ENCODE assay signal across 8 cellular contexts in genomic region chr1:230863449-230863848, GRCh38. TPM values are rescaled to one million over a fixed set of nuclear protein-coding genes. Genes with fewer than 3 reads are reported as not detected.
A peak's percentile ranks its signal among the peaks of the same experiment; 100 is the strongest.
DNase-seq lines count a peak whose midpoint lies in the region; ATAC-seq and TF ChIP-seq lines count a peak whose summit lies in the region.

No MANE protein-coding gene starts in this region.

- H4K20me1 ChIP-seq in BLaER1: peaks cover 28% of the 10 kb centered on the region

- intact Hi-C loops in right lobe of liver (cut with DNase I): no loop called here

- no peak overlapping the region for H3K4me3 Mint-ChIP-seq in endodermal cell

- H3K9me3 ChIP-seq in BLaER1 (peaks cover 9% of the 10 kb centered on the region; the same call in 1 of the 2 replicates), endodermal cell (ENCODE audit: control insufficient read depth, low read length) (no peaks in the 10 kb centered on the region), muscle layer of duodenum (ENCODE audit: control insufficient read depth in 1 of 2, low read length in 2 of 2) (no peaks in the 10 kb centered on the region), right lobe of liver (no peaks in the 10 kb centered on the region)

- peak overlapping the region; percentile 57 for H3K4me2 ChIP-seq in BLaER1

- peak overlapping the region; percentile 66 for H3K27ac Mint-ChIP-seq in endodermal cell

- 72 to 78% methylated on average over 4 to 6 of the region's 6 CpGs for WGBS in endodermal cell (ENCODE audit: insufficient coverage in 1 of 2, insufficient read length in 1 of 2), 2 experiments
- WGBS in right lobe of liver (ENCODE audit: insufficient coverage, low coverage, low lambda C conversion rate, missing lambda C conversion rate): 82% methylated on average over 2 of the region's 6 CpGs

- in situ Hi-C loops in KBM-7 (cut with MboI; ENCODE audit: low pct_unique_long_range_greater_than_20kb, low sequenced_read_pairs): no loop called here

- H3K27me3 Mint-ChIP-seq in endodermal cell (ENCODE audit: insufficient read depth): peaks cover 11% of the 10 kb centered on the region

- H3K4me1 ChIP-seq in BLaER1 (peaks cover 41% of the 10 kb centered on the region), endodermal cell (ENCODE audit: control insufficient read depth, insufficient read depth, low read length) (no peaks in the 10 kb centered on the region), muscle layer of duodenum (ENCODE audit: control insufficient read depth in 1 of 2, insufficient read depth in 2 of 2, low read length in 2 of 2) (peaks cover 0 to 55% of the 10 kb centered on the region in 2 donors), right lobe of liver (peaks cover 0 to 7% (median 0%) of the 10 kb centered on the region in 4 donors)

- TF ChIP-seq CTCF in endodermal cell (conservative IDR thresholded peaks at IDR 0.05) (no peak), right lobe of liver (IDR thresholded peaks at IDR 0.05) (no peak)

- H3K9me3 Mint-ChIP-seq in endodermal cell: no peaks in the 10 kb centered on the region

- no peak for ATAC-seq in right lobe of liver

- peak; percentile 72 for DNase-seq in KBM-7
- DNase-seq in endodermal cell: no peak
- no peak for DNase-seq in right lobe of liver
- no peak for DNase-seq in NK-92 treated with Interleukin-12 subunit alpha and Interleukin-12 subunit beta, amount 100 ng/mL, for 24 hours (lab: John Stamatoyannopoulos, UW)
- no peak for DNase-seq in hepatic stellate cell (ENCODE audit: low spot score)
- no peak for DNase-seq in NCI-H2196 treated with DMSO at 0.1 percent for 48 hours (lab: John Stamatoyannopoulos, UW; ENCODE audit: unreplicated experiment)

- H3K9ac ChIP-seq in BLaER1 (0 out of 2 replicates have a peak overlapping the region, but pooled peaks have one; percentile 24), endodermal cell (ENCODE audit: extremely low read depth, low read length, poor library complexity, severe bottlenecking) (no peak overlapping the region)

- peaks cover 15% of the 10 kb centered on the region for H3K36me3 ChIP-seq in BLaER1
- H3K36me3 ChIP-seq in endodermal cell (ENCODE audit: control insufficient read depth, insufficient read depth, low read length): peaks cover 13% of the 10 kb centered on the region
- peaks cover 0 to 3% of the 10 kb centered on the region in 2 donors for H3K36me3 ChIP-seq in muscle layer of duodenum (ENCODE audit: control insufficient read depth in 1 of 2, insufficient read depth in 2 of 2, low read length in 2 of 2)
- no peaks in the 10 kb centered on the region for H3K36me3 ChIP-seq in right lobe of liver

- no peak for TF ChIP-seq POLR2A in right lobe of liver (IDR thresholded peaks at IDR 0.05)

- peaks cover 28% of the 10 kb centered on the region for H3K4me1 Mint-ChIP-seq in endodermal cell

- peaks cover 9% of the 10 kb centered on the region for H3K36me3 Mint-ChIP-seq in endodermal cell (ENCODE audit: low read depth)

- H3K27ac ChIP-seq in BLaER1: no peak overlapping the region
- no peak overlapping the region for H3K27ac ChIP-seq in endodermal cell (ENCODE audit: low read depth, low read length)
- peak overlapping the region; percentile 14 for H3K27ac ChIP-seq in muscle layer of duodenum (ENCODE audit: low read length)
- peak overlapping the region in 1 of 3 donors; percentile 61 for H3K27ac ChIP-seq in right lobe of liver

- no peaks in the 10 kb centered on the region for H3K27me3 ChIP-seq in BLaER1
- H3K27me3 ChIP-seq in endodermal cell (ENCODE audit: control insufficient read depth, insufficient read depth, low read length, poor library complexity, severe bottlenecking): no peaks in the 10 kb centered on the region
- no peaks in the 10 kb centered on the region for H3K27me3 ChIP-seq in muscle layer of duodenum (ENCODE audit: low read depth, low read length)
- no peaks in the 10 kb centered on the region for H3K27me3 ChIP-seq in right lobe of liver

- no peak overlapping the region for H3K4me3 ChIP-seq in BLaER1
- H3K4me3 ChIP-seq in endodermal cell (ENCODE audit: low read length): no peak overlapping the region
- no peak overlapping the region for H3K4me3 ChIP-seq in muscle layer of duodenum (ENCODE audit: low read depth in 1 of 2, low read length in 2 of 2)
- H3K4me3 ChIP-seq in right lobe of liver: no peak overlapping the region

RNA-seq across cellular contexts. Expression of gene C1orf198, which starts 4.9 kb away (rescaled TPM):
- total RNA-seq in endodermal cell: 10 to 100 TPM; 37.5 to 44.8 TPM
- polyA plus RNA-seq in endodermal cell (2013, experiment 1 of 2): 61.8 TPM
- 58.9 TPM for polyA plus RNA-seq in endodermal cell (2013, experiment 2 of 2)
- 10 to 100 TPM in 3 of 6 experiments, 1 to 10 TPM in 3; 4.2 to 33.7 (median 17.2) TPM for total RNA-seq in right lobe of liver
